In the genomic region with DNA sequence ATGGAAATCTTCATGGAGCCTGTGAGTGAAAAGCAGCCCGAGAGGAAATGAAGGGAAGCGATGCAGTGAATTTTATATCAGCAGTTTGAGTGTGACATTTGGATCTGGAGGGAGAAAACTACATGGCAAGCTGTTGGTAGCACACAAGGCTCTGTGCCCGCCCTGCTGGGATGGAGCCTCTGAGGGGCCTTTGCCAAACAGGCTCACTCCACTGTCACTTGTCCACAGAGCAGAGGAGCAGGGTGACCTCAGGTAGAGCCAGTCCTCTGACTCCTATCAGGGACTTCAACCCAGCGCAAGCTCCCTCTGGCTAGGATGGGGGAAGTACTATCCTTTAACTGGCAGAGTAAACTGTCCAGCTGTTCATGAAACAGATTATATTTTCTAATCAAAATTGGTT, we compare ENCODE assay signal across 20 cellular contexts. TPM values are rescaled to one million over a fixed set of nuclear protein-coding genes. Genes with fewer than 3 reads are reported as not detected.
"Had no signal": no experiment of that assay in that cellular context is flagged by ENCODE, and none has a peak within 500 bp of the region (broad histone marks: within the 10 kb centered on the region; RNA-seq: fewer than 3 reads in every experiment).

No MANE protein-coding gene starts in this region.

- H3K27ac Mint-ChIP-seq: naive thymus-derived CD4-positive, alpha-beta T cell; nephron progenitor cell; stimulated activated memory B cell treated with anti-CD40 and anti-IgM and Interleukin-4, amounts not matched to agents 10 μg/mL and 1 μg/mL and 100 μg/mL, for 72 hours; stimulated activated naive CD8-positive, alpha-beta T cell treated with anti-CD3 and anti-CD28 coated beads, Interleukin-15, Interleukin-2, amounts not matched to agents 100 ng/mL and 50 ng/mL, for 24 hours had no signal

- H3K36me3 Mint-ChIP-seq: naive thymus-derived CD4-positive, alpha-beta T cell; stimulated activated memory B cell treated with anti-CD40 and anti-IgM and Interleukin-4, amounts not matched to agents 10 μg/mL and 1 μg/mL and 100 μg/mL, for 72 hours had no signal

- H3K27me3 ChIP-seq: testis, tibial nerve had no signal

- H3K9me3 Mint-ChIP-seq: naive thymus-derived CD4-positive, alpha-beta T cell; nephron progenitor cell; stimulated activated memory B cell treated with anti-CD40 and anti-IgM and Interleukin-4, amounts not matched to agents 10 μg/mL and 1 μg/mL and 100 μg/mL, for 72 hours; stimulated activated naive CD8-positive, alpha-beta T cell treated with anti-CD3 and anti-CD28 coated beads, Interleukin-15, Interleukin-2, amounts not matched to agents 100 ng/mL and 50 ng/mL, for 24 hours had no signal

- H3K36me3 ChIP-seq: heart left ventricle, spleen, tibial nerve had no signal

- H3K27ac ChIP-seq: heart left ventricle, spleen, testis, tibial nerve had no signal

- H3K4me3 ChIP-seq: heart left ventricle, spleen, testis, tibial nerve had no signal

- H3K4me1 ChIP-seq: testis had no signal

- DNase-seq: effector memory CD4-positive, alpha-beta T cell; heart left ventricle; hippocampal formation; left colon; mammary epithelial cell; naive thymus-derived CD4-positive, alpha-beta T cell; nephron progenitor cell; posterior cingulate gyrus; spleen; stimulated activated CD4-positive, alpha-beta T cell treated with anti-CD3 and anti-CD28 coated beads, Interleukin-15, amount 100 ng/mL, for 24 hours; stimulated activated CD4-positive, alpha-beta T cell treated with anti-CD3 and anti-CD28 coated beads, Interleukin-1b, Interleukin-23, amount 100 ng/mL, for 48 hours; stimulated activated CD4-positive, alpha-beta T cell treated with anti-CD3 and anti-CD28 coated beads, Interleukin-4, amount 100 ng/mL, for 24 hours; testis had no signal

- H3K9me3 ChIP-seq: heart left ventricle, spleen, testis, tibial nerve had no signal

- ATAC-seq: esophagus mucosa; heart left ventricle; left colon; naive thymus-derived CD4-positive, alpha-beta T cell; sciatic nerve; stimulated activated memory B cell treated with anti-CD40 and anti-IgM and Interleukin-4, amounts not matched to agents 10 μg/mL and 1 μg/mL and 100 μg/mL, for 72 hours had no signal

RNA-seq across cellular contexts. Expression of gene PMFBP1, which starts 28.0 kb away (rescaled TPM):
- total RNA-seq: kidney epithelial cell, skeletal muscle tissue had no signal
